Comparison of ENCODE assay signal across 1 cellular context in the genomic region with DNA sequence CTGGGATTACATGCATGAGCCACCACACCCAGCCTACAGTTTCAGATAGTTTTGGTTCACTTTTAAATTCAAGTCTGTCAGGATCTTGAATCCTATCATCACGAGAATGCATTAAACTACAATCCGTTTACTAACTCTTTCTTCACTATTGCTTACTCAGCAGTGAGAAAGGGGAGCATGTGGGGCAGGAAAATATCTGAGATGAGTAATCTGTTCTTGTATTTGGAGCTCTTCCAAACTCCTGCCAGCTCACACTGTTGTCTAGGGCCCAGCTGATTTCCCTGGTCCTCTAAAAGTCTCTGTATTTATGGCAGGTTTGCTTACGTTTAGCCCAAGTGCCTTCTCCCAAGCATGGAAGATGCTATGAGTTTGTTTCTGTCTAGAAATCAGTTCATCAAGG.
TF ChIP-seq lines count a peak whose summit lies in the region.

No MANE protein-coding gene starts in this region.

TF ChIP-seq in H1, 55 proteins besides CTCF, POLR2A, EP300 and RAD21 (continued from another document):
- TF ChIP-seq, protein P1, sequence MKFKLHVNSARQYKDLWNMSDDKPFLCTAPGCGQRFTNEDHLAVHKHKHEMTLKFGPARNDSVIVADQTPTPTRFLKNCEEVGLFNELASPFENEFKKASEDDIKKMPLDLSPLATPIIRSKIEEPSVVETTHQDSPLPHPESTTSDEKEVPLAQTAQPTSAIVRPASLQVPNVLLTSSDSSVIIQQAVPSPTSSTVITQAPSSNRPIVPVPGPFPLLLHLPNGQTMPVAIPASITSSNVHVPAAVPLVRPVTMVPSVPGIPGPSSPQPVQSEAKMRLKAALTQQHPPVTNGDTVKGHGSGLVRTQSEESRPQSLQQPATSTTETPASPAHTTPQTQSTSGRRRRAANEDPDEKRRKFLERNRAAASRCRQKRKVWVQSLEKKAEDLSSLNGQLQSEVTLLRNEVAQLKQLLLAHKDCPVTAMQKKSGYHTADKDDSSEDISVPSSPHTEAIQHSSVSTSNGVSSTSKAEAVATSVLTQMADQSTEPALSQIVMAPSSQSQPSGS (IDR thresholded peaks at IDR 0.05; ENCODE audit: low read length) = no peak
TF ChIP-seq in H1: peak in this region for 0.
